In the genomic region with DNA sequence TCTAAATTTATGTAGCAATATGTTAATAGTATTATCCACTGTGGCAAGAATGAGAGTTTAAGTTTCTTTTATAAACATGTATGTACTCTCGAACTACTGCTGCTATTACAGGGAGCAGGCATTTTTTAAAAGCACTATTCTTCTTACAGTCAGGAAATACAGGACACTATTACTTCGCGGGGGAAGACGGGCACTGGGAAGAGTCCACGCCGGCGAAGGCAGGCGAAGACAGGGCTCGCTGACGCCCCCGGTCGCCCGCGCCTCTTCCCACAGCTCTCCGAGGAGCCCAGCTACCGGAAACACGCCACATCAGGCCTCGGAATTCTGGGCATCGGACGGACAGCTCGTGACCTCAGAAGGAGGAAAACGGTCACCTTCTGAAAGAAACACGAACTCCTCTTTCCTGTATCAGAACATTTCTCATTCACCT, we compare ENCODE assay signal across 8 cellular contexts.
DNase-seq lines count a peak whose midpoint lies in the region; ATAC-seq and FAIRE-seq lines count a peak whose summit lies in the region.

No MANE protein-coding gene starts in this region.

- H3K4me3 Mint-ChIP-seq in central memory CD8-positive, alpha-beta T cell = peak overlapping the region; percentile 86

- H3K4me1 ChIP-seq in skeletal muscle tissue (ENCODE audit: control insufficient read depth in 3 of 3, insufficient read depth in 3 of 3, low read length in 3 of 3) = peaks cover 0 to 3% (median 3%) of the 10 kb centered on the region in 3 donors

- H3K36me3 Mint-ChIP-seq in central memory CD8-positive, alpha-beta T cell (ENCODE audit: insufficient read depth) = peaks cover 13% of the 10 kb centered on the region

- ATAC-seq in GM21381 (IDR thresholded peaks at IDR 0.05; ENCODE audit: unreplicated experiment) (peak; percentile 28), GM18858 (IDR thresholded peaks at IDR 0.05; ENCODE audit: unreplicated experiment) (no peak)
- no peak for ATAC-seq in central memory CD8-positive, alpha-beta T cell (replicated peaks; ENCODE audit: extremely low read depth, poor library complexity, severe bottlenecking)

- H3K27me3 Mint-ChIP-seq in central memory CD8-positive, alpha-beta T cell = no peaks in the 10 kb centered on the region

- no peaks in the 10 kb centered on the region for H3K36me3 ChIP-seq in skeletal muscle tissue (ENCODE audit: control insufficient read depth in 3 of 3, insufficient read depth in 3 of 3, low read length in 3 of 3)

- peak overlapping the region; percentile 97 for H3K27ac Mint-ChIP-seq in central memory CD8-positive, alpha-beta T cell (ENCODE audit: low read depth)

- peak overlapping the region; percentile 87 to 93 (median 88) for H3K4me3 ChIP-seq in skeletal muscle tissue (ENCODE audit: low read length in 3 of 3)

- H3K27me3 ChIP-seq in skeletal muscle tissue (ENCODE audit: control insufficient read depth in 3 of 3, insufficient read depth in 3 of 3, low read length in 3 of 3) = no peaks in the 10 kb centered on the region

- no peak for FAIRE-seq in RCC 7860 (lab: Jason Lieb, UNC)

- peak overlapping the region; percentile 97 to 99 (median 98) for H3K9ac ChIP-seq in skeletal muscle tissue (ENCODE audit: low read depth in 1 of 3, low read length in 3 of 3)

- H3K9me3 ChIP-seq in skeletal muscle tissue (ENCODE audit: control insufficient read depth in 3 of 3, low read length in 3 of 3) = no peaks in the 10 kb centered on the region

- DNase-seq in DMS153 treated with DMSO at 0.1 percent for 48 hours (lab: John Stamatoyannopoulos, UW; ENCODE audit: unreplicated experiment) (peak; percentile 87), HUDEP-2 (lab: John Stamatoyannopoulos, UW; ENCODE audit: unreplicated experiment in 76 of 76) (peak in 72 of 76 experiments; percentile 17 to 87 (median 72)), RCC 7860 (ENCODE audit: low spot score) (peak; percentile 70), iris pigment epithelial cell (ENCODE audit: low read depth) (peak; percentile 84)
- DNase-seq in central memory CD8-positive, alpha-beta T cell (ENCODE audit: low spot score in 2 of 2) = no peak

- H3K4me1 Mint-ChIP-seq in central memory CD8-positive, alpha-beta T cell = peaks cover 6% of the 10 kb centered on the region

- no peaks in the 10 kb centered on the region for H3K9me3 Mint-ChIP-seq in central memory CD8-positive, alpha-beta T cell

- peak overlapping the region; percentile 98 for H3K27ac ChIP-seq in skeletal muscle tissue (ENCODE audit: low read depth, low read length)

Comparison
In these comparisons a context has a peak if more than half of its experiments do, and no peak if none do; other contexts are left out.
1. DNase-seq: peak in DMS153 treated with DMSO at 0.1 percent for 48 hours (single experiment), HUDEP-2 (72 of 76), RCC 7860 (single experiment) and iris pigment epithelial cell (single experiment); none in central memory CD8-positive, alpha-beta T cell (0 of 2).